ENCODE assay signal across 8 cellular contexts in genomic region chrX:106611323-106611681, GRCh38. TPM values are rescaled to one million over a fixed set of nuclear protein-coding genes. Genes with fewer than 3 reads are reported as not detected.
DNase-seq lines count a peak whose midpoint lies in the region; ATAC-seq and TF ChIP-seq lines count a peak whose summit lies in the region.

No MANE protein-coding gene starts in this region.

- no peaks in the 10 kb centered on the region for H3K36me3 ChIP-seq in BE2C

- TF ChIP-seq CTCF in BE2C (IDR thresholded peaks at IDR 0.05; ENCODE audit: low read depth, low read length): no peak
- TF ChIP-seq CTCF in fibroblast of villous mesenchyme (IDR thresholded peaks at IDR 0.05; ENCODE audit: insufficient read depth, low read depth, low read length): no peak

- H3K4me3 ChIP-seq in BE2C (ENCODE audit: low read depth, low read length): peak overlapping the region; percentile 51
- H3K4me3 ChIP-seq in fibroblast of villous mesenchyme (ENCODE audit: low read depth, low read length): peak overlapping the region; percentile 63
- H3K4me3 ChIP-seq in skin epidermis: peak overlapping the region; percentile 38 to 49 (median 40)

- peak; percentile 3 for ATAC-seq in GM21526 (IDR thresholded peaks at IDR 0.05; ENCODE audit: low FRiP score, unreplicated experiment)

- DNase-seq in BE2C: no peak
- peak; percentile 76 for DNase-seq in NCI-H526 treated with DMSO at 0.1 percent for 48 hours (lab: John Stamatoyannopoulos, UW)
- peak; percentile 0 for DNase-seq in fibroblast of villous mesenchyme (ENCODE audit: low read depth)
- no peak for DNase-seq in stimulated activated CD4-positive, alpha-beta T cell treated with anti-CD3 and anti-CD28 coated beads, Interleukin-2, amount 100 ng/mL, for 48 hours
- DNase-seq in NCI-H82 treated with DMSO at 0.1 percent for 48 hours (lab: John Stamatoyannopoulos, UW; ENCODE audit: unreplicated experiment): no peak
- no peak for DNase-seq in RKO (ENCODE audit: low spot score)

- H3K27me3 ChIP-seq in BE2C: 0 out of 2 replicates have a peak, but pooled peaks cover 2% of the 10 kb centered on the region

- H3K9me3 ChIP-seq in BE2C: no peaks in the 10 kb centered on the region

- peak overlapping the region in 3 of 21 experiments; percentile 17 to 47 (median 24) for H3K27ac ChIP-seq in skin epidermis

- H3K4me1 ChIP-seq in BE2C: no peaks in the 10 kb centered on the region

RNA-seq across cellular contexts. Expression of gene RADX, which starts 0.5 kb away (rescaled TPM):
- polyA plus RNA-seq in BE2C (2012; ENCODE audit: insufficient read depth, insufficient read length, low read depth): 0.83 TPM
- total RNA-seq in fibroblast of villous mesenchyme: 0.64 and 0.86 TPM in 2 replicates

Comparison
In these comparisons a context has a peak if more than half of its experiments do, and no peak if none do; other contexts are left out.
1. DNase-seq: peak in NCI-H526 treated with DMSO at 0.1 percent for 48 hours (single experiment) and fibroblast of villous mesenchyme (single experiment); none in BE2C (single experiment), stimulated activated CD4-positive, alpha-beta T cell treated with anti-CD3 and anti-CD28 coated beads, Interleukin-2, amount 100 ng/mL, for 48 hours (0 of 2), NCI-H82 treated with DMSO at 0.1 percent for 48 hours (single experiment) and RKO (single experiment).
2. Peak in every context shown above with its lines, with median percentiles within 50 percentile points of each other: H3K4me3 ChIP-seq.